1 cellular context compared by ENCODE assay signal in the genomic region with DNA sequence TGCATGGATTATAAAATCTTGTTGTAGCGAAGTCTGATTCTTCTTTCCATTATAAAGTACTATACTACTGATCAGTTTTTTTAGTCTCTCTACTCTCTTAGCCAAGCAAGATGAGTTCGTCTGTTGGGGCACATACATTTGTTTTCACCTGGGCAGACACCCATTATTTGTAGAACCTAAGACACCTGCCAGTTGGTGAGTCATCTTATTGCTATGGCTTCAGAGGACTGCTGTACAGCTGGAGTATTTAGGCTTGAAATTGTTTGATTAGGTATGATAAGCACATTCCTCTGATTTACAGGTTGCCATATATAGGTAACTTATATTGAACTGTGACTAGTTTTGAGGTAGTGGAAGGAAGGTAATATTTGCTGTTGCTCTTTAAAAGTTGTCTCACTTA.
TF ChIP-seq lines count a peak whose summit lies in the region.

No MANE protein-coding gene starts in this region.

TF ChIP-seq in GM23338, 12 proteins besides CTCF, POLR2A, EP300 and RAD21 (continued from another document):
- TF ChIP-seq REST (IDR thresholded peaks at IDR 0.05; ENCODE audit: unreplicated experiment): no peak
- TF ChIP-seq CREB1 (CRISPR knock-in tag; IDR thresholded peaks at IDR 0.05; ENCODE audit: low read depth): no peak
- no peak for TF ChIP-seq NANOG (IDR thresholded peaks at IDR 0.05; ENCODE audit: borderline replicate concordance)
- no peak for TF ChIP-seq ZNF462 (CRISPR knock-in tag; IDR thresholded peaks at IDR 0.05)
- no peak for TF ChIP-seq ETS1 (IDR thresholded peaks at IDR 0.05)
- no peak for TF ChIP-seq ZNF331 (CRISPR knock-in tag; IDR thresholded peaks at IDR 0.05; ENCODE audit: low read depth)
- no peak for TF ChIP-seq EZH2phosphoT487 (IDR thresholded peaks at IDR 0.05; ENCODE audit: unreplicated experiment)
- no peak for TF ChIP-seq JUNB (IDR thresholded peaks at IDR 0.05; ENCODE audit: unreplicated experiment)
- TF ChIP-seq EZH2 (IDR thresholded peaks at IDR 0.05; ENCODE audit: low read depth, unreplicated experiment): no peak
